In genomic region chr9:127971357-127972315, GRCh38 we compare ENCODE assay signal across 8 cellular contexts. TPM values are rescaled to one million over a fixed set of nuclear protein-coding genes. Genes with fewer than 3 reads are reported as not detected.
DNase-seq lines count a peak whose midpoint lies in the region; ATAC-seq and TF ChIP-seq lines count a peak whose summit lies in the region.

No MANE protein-coding gene starts in this region.

- H3K36me3 ChIP-seq in right atrium auricular region: no peaks in the 10 kb centered on the region
- no peaks in the 10 kb centered on the region for H3K36me3 ChIP-seq in suprapubic skin

- H3K4me1 ChIP-seq in right atrium auricular region (peaks cover 0 to 98% of the 10 kb centered on the region in 2 donors), suprapubic skin (peaks cover 100% of the 10 kb centered on the region)

- no peak for TF ChIP-seq EP300 in suprapubic skin (IDR thresholded peaks at IDR 0.05)

- no peak for DNase-seq in right atrium auricular region (ENCODE audit: low spot score)
- DNase-seq in cardiac septum (ENCODE audit: low spot score): no peak
- DNase-seq in activated CD8-positive, alpha-beta memory T cell treated with anti-CD3 and anti-CD28 coated beads, Interleukin-2, amount 50 U/mL, for 48 hours: peak; percentile 65
- peak; percentile 52 for DNase-seq in iPS-NIHi7 (ENCODE audit: extremely low spot score)
- DNase-seq in suprapubic skin (ENCODE audit: low spot score in 2 of 2): no peak
- DNase-seq in lower leg skin (ENCODE audit: low spot score in 2 of 2): no peak
- no peak for DNase-seq in D341Med (ENCODE audit: low spot score)

- H3K27me3 ChIP-seq in right atrium auricular region (no peaks in the 10 kb centered on the region), suprapubic skin (no peaks in the 10 kb centered on the region)

- H3K4me3 ChIP-seq in right atrium auricular region (peak overlapping the region in 1 of 2 donors; percentile 3), suprapubic skin (peak overlapping the region; percentile 91), lower leg skin (ENCODE audit: low read depth, poor library complexity, severe bottlenecking) (no peak overlapping the region)

- intact Hi-C loops in cardiac septum (cut with DNase I) (loop anchor here (2.0 kb wide), 1 partner anchor 21 kb away; no protein-coding TSS in a partner anchor), lower leg skin (cut with DNase I; ENCODE audit: low total_unique reads) (no loop called here)

- no peak for ATAC-seq in GM18498 (IDR thresholded peaks at IDR 0.05; ENCODE audit: unreplicated experiment)

- no peak for TF ChIP-seq CTCF in right atrium auricular region (IDR thresholded peaks at IDR 0.05)
- no peak for TF ChIP-seq CTCF in suprapubic skin (IDR thresholded peaks at IDR 0.05)
- no peak for TF ChIP-seq CTCF in lower leg skin (IDR thresholded peaks at IDR 0.05)

- TF ChIP-seq POLR2A in suprapubic skin (IDR thresholded peaks at IDR 0.05) (no peak), lower leg skin (IDR thresholded peaks at IDR 0.05) (no peak)

- H3K9me3 ChIP-seq in right atrium auricular region (no peaks in the 10 kb centered on the region), suprapubic skin (no peaks in the 10 kb centered on the region)

- 52% methylated on average over 19 of the region's 22 CpGs for WGBS in suprapubic skin
- WGBS in lower leg skin, 2 donors: 28 to 47% methylated on average over 18 to 22 of the region's 22 CpGs

- peak overlapping the region; percentile 94 to 96 for H3K27ac ChIP-seq in right atrium auricular region
- H3K27ac ChIP-seq in suprapubic skin: peak overlapping the region; percentile 95

RNA-seq across cellular contexts. Expression of gene EEIG1, which starts 9.2 kb away (rescaled TPM):
- 10 to 100 TPM in 1 of 2 donors, 1 to 10 TPM in 1; 8.3 to 11.6 TPM for total RNA-seq in right atrium auricular region
- 24.1 TPM for total RNA-seq in cardiac septum
- total RNA-seq in suprapubic skin: 10 to 100 TPM; 43.1 to 85.8 (median 59.5) TPM
- total RNA-seq in lower leg skin: 10 to 100 TPM; 33.0 to 81.3 (median 48.9) TPM

RNA-seq across cellular contexts. Expression of gene DPM2, which starts 34.0 kb away (rescaled TPM):
- 10 to 100 TPM in 1 of 2 donors, 1 to 10 TPM in 1; 4.7 to 11.4 TPM for total RNA-seq in right atrium auricular region
- total RNA-seq in cardiac septum: 14.9 TPM
- total RNA-seq in suprapubic skin: 10 to 100 TPM; 19.4 to 39.7 (median 30.6) TPM
- total RNA-seq in lower leg skin: 10 to 100 TPM; 11.9 to 21.1 (median 15.8) TPM

RNA-seq across cellular contexts. Expression of gene PIP5KL1, which starts 41.1 kb away (rescaled TPM):
- total RNA-seq in right atrium auricular region (under 1 TPM in 1 of 2 donors, not detected in 1; 0.20 TPM), cardiac septum (0.57 TPM), suprapubic skin (10 to 100 TPM in 1 of 4 donors, 1 to 10 TPM in 3; 5.8 to 14.7 (median 9.2) TPM), lower leg skin (10 to 100 TPM in 1 of 4 donors, 1 to 10 TPM in 3; 4.1 to 11.3 (median 8.4) TPM)

RNA-seq across cellular contexts. Expression of gene ST6GALNAC4, which starts 54.8 kb away (rescaled TPM):
- 10 to 100 TPM; 31.7 to 59.0 TPM for total RNA-seq in right atrium auricular region
- total RNA-seq in cardiac septum: 48.1 TPM
- total RNA-seq in suprapubic skin: 10 to 100 TPM; 14.6 to 25.2 (median 20.2) TPM
- 10 to 100 TPM in 2 of 4 donors, 1 to 10 TPM in 2; 4.6 to 28.5 (median 16.5) TPM for total RNA-seq in lower leg skin

Comparison
In these comparisons a context has a peak if more than half of its experiments do, and no peak if none do; other contexts are left out.
1. DNase-seq: peak in activated CD8-positive, alpha-beta memory T cell treated with anti-CD3 and anti-CD28 coated beads, Interleukin-2, amount 50 U/mL, for 48 hours (single experiment) and iPS-NIHi7 (single experiment); none in right atrium auricular region (single experiment), cardiac septum (single experiment), suprapubic skin (0 of 2), lower leg skin (0 of 2) and D341Med (single experiment).